Comparison of ENCODE assay signal across 14 cellular contexts in the genomic region with DNA sequence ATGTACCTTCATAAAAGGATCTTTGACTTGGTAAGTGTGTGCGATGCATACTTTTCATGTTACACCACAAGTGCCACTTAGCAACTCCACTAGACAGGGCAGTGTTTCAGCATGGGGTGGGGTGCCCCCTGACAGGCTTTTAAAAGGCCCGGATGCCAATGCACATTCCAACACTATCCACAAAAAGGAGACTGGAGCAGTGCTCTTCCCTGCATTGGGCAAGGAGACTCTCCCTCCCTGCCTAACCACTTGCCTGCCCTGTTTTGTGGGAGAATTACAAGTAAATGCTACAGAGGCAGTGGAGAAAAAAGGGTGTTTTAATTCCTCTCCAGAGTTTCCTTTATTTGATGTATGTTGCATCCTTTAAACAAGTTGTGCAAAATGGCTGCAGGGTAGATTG. TPM values are rescaled to one million over a fixed set of nuclear protein-coding genes. Genes with fewer than 3 reads are reported as not detected.
DNase-seq lines count a peak whose midpoint lies in the region; ATAC-seq and TF ChIP-seq lines count a peak whose summit lies in the region.
"Had no signal": no experiment of that assay in that cellular context is flagged by ENCODE, and none has a peak within 500 bp of the region (broad histone marks: within the 10 kb centered on the region; RNA-seq: fewer than 3 reads in every experiment).

No MANE protein-coding gene starts in this region.

- H3K9ac ChIP-seq in SK-N-SH (peak overlapping the region; percentile 11; the same call in 1 of the 2 replicates), neuronal stem cell (ENCODE audit: low read depth, low read length, poor library complexity) (no peak overlapping the region)

- intact Hi-C loops in heart left ventricle (cut with DNase I): loop anchor here in 9 of 10 donors (5.0 to 10.0 kb wide), 11 partner anchors 46 to 462 kb away; no protein-coding TSS in a partner anchor
- intact Hi-C loops in activated T-helper 2 cell treated with anti-CD3 and anti-CD28 coated beads, Interferon-gamma antibody, Interleukin-2, Interleukin-4, amounts not matched to agents 10 μg/mL and 5 μg/mL and 100 μg/mL, durations not matched to agents 14 hours and 24 hours and 36 hours (cut with micrococcal nuclease): no loop called here

- TF ChIP-seq CTCF in SK-N-SH (IDR thresholded peaks at IDR 0.05) (no peak), heart left ventricle (IDR thresholded peaks at IDR 0.05) (no peak)

- H3K36me3 Mint-ChIP-seq in activated T-helper 2 cell treated with anti-CD3 and anti-CD28 coated beads, Interferon-gamma antibody, Interleukin-2, Interleukin-4, amounts not matched to agents 10 μg/mL and 5 μg/mL and 100 μg/mL, durations not matched to agents 14 hours and 24 hours and 36 hours (ENCODE audit: low read depth): no peaks in the 10 kb centered on the region
- H3K36me3 Mint-ChIP-seq: activated CD4-positive, alpha-beta memory T cell treated with anti-CD3 and anti-CD28 coated beads for 36 hours; stimulated activated memory B cell treated with anti-CD40 and anti-IgM and Interleukin-4, amounts not matched to agents 10 μg/mL and 1 μg/mL and 100 μg/mL, for 72 hours had no signal

- DNase-seq in DMS114 treated with DMSO at 0.1 percent for 48 hours (lab: John Stamatoyannopoulos, UW; ENCODE audit: unreplicated experiment) (peak; percentile 64), SK-N-SH (no peak), heart left ventricle (peak in 3 of 5 donors; percentile 45 to 60 (median 46)), neuronal stem cell (ENCODE audit: low spot score) (no peak), NCI-H1417 (lab: John Stamatoyannopoulos, UW) (no peak), NCI-H1694 (lab: John Stamatoyannopoulos, UW) (no peak)
- no peak for DNase-seq in stimulated activated CD4-positive, alpha-beta T cell treated with anti-CD3 and anti-CD28 coated beads, Interleukin-4, amount 100 ng/mL, for 24 hours
- DNase-seq in activated T-helper 2 cell treated with anti-CD3 and anti-CD28 coated beads, Interferon-gamma antibody, Interleukin-2, Interleukin-4, amounts not matched to agents 10 μg/mL and 5 μg/mL and 100 μg/mL, durations not matched to agents 14 hours and 24 hours and 36 hours (ENCODE audit: low spot score): no peak
- DNase-seq: activated CD4-positive, alpha-beta memory T cell treated with anti-CD3 and anti-CD28 coated beads for 36 hours; DND-41; midbrain; T-helper 9 cell had no signal

- no peaks in the 10 kb centered on the region for H4K20me1 ChIP-seq in SK-N-SH (ENCODE audit: insufficient read depth)

- no peak overlapping the region for H3K14ac ChIP-seq in neuronal stem cell (ENCODE audit: low read length)

- H3K4me2 ChIP-seq in SK-N-SH: peak overlapping the region; percentile 18; the same call in 1 of the 2 replicates
- H3K4me2 ChIP-seq in neuronal stem cell (ENCODE audit: insufficient read depth, low read length, poor library complexity, severe bottlenecking): no peak overlapping the region

- no peak for TF ChIP-seq EP300 in SK-N-SH (IDR thresholded peaks at IDR 0.05; ENCODE audit: borderline replicate concordance in 1 of 2, low read depth in 1 of 2, low read length in 1 of 2)

- H2BK120ac ChIP-seq in neuronal stem cell (ENCODE audit: low read depth, low read length): no peak overlapping the region

- no peak for TF ChIP-seq RAD21 in SK-N-SH (IDR thresholded peaks at IDR 0.05; ENCODE audit: low read length)

- no peak for TF ChIP-seq POLR2A in heart left ventricle (IDR thresholded peaks at IDR 0.05)

- POLR2A ChIA-PET in SK-N-SH (lab: Yijun Ruan, JAX): no interaction called here

- H3K79me2 ChIP-seq in SK-N-SH (ENCODE audit: insufficient read depth): peaks cover 32% of the 10 kb centered on the region

- H4K8ac ChIP-seq in neuronal stem cell (ENCODE audit: low read depth, low read length): no peak overlapping the region

- H2BK5ac ChIP-seq in neuronal stem cell (ENCODE audit: low read length): no peak overlapping the region

- H3K27me3 ChIP-seq in SK-N-SH (ENCODE audit: insufficient read depth) (no peaks in the 10 kb centered on the region), heart left ventricle (peaks cover 0 to 9% (median 0%) of the 10 kb centered on the region in 9 donors), neuronal stem cell (ENCODE audit: control insufficient read depth in 3 of 3, insufficient read depth in 3 of 3, low read depth in 1 of 3, low read length in 3 of 3) (no peaks in the 10 kb centered on the region)

- H3K9me3 ChIP-seq in SK-N-SH: no peaks in the 10 kb centered on the region
- H3K9me3 ChIP-seq in heart left ventricle: no peaks in the 10 kb centered on the region
- H3K9me3 ChIP-seq in neuronal stem cell (replicated peaks in 1 of 2; ENCODE audit: control insufficient read depth in 2 of 2, insufficient read depth in 1 of 2, low read depth in 1 of 2, low read length in 2 of 2): no peaks in the 10 kb centered on the region

- H3K23ac ChIP-seq in neuronal stem cell (ENCODE audit: low read depth, low read length, poor library complexity): no peak overlapping the region

- H3K36me3 ChIP-seq in SK-N-SH (replicated peaks in 1 of 2; ENCODE audit: control insufficient read depth in 1 of 2, insufficient read depth in 2 of 2, low read length in 1 of 2) (no peaks in the 10 kb centered on the region), heart left ventricle (no peaks in the 10 kb centered on the region), neuronal stem cell (replicated peaks in 1 of 2; ENCODE audit: control insufficient read depth in 2 of 2, insufficient read depth in 2 of 2, low read length in 2 of 2) (no peaks in the 10 kb centered on the region)

- H3F3A ChIP-seq in SK-N-SH (replicated peaks; ENCODE audit: insufficient read depth): peaks cover 31% of the 10 kb centered on the region

- H3K4ac ChIP-seq in neuronal stem cell (ENCODE audit: low read length): no peak overlapping the region

- peaks cover 11 to 26% of the 10 kb centered on the region in 2 experiments; a peak in 3 of 4 replicates for H3K4me1 ChIP-seq in SK-N-SH (ENCODE audit: control insufficient read depth in 1 of 2, insufficient read depth in 2 of 2, low read depth in 1 of 2, low read length in 1 of 2)
- peaks cover 0 to 13% (median 4%) of the 10 kb centered on the region in 12 donors for H3K4me1 ChIP-seq in heart left ventricle
- peaks cover 21 to 35% of the 10 kb centered on the region in 2 donors for H3K4me1 ChIP-seq in neuronal stem cell (ENCODE audit: control insufficient read depth in 2 of 2, insufficient read depth in 1 of 2, low read depth in 1 of 2, low read length in 2 of 2)

- H3K9me2 ChIP-seq in SK-N-SH: no peaks in the 10 kb centered on the region

- H3K4me3 Mint-ChIP-seq in activated T-helper 2 cell treated with anti-CD3 and anti-CD28 coated beads, Interferon-gamma antibody, Interleukin-2, Interleukin-4, amounts not matched to agents 10 μg/mL and 5 μg/mL and 100 μg/mL, durations not matched to agents 14 hours and 24 hours and 36 hours (ENCODE audit: low read depth): no peak overlapping the region
- H3K4me3 Mint-ChIP-seq: activated CD4-positive, alpha-beta memory T cell treated with anti-CD3 and anti-CD28 coated beads for 36 hours; stimulated activated memory B cell treated with anti-CD40 and anti-IgM and Interleukin-4, amounts not matched to agents 10 μg/mL and 1 μg/mL and 100 μg/mL, for 72 hours had no signal

- WGBS in SK-N-SH (ENCODE audit: low lambda C conversion rate): 60% methylated on average over 2 of the region's 2 CpGs
- 51 to 64% (median 57%) methylated on average over 2 of the region's 2 CpGs for WGBS in heart left ventricle, 4 donors
- WGBS in neuronal stem cell (ENCODE audit: extremely low coverage in 2 of 2, insufficient read length in 2 of 2, insufficient replicate concordance in 1 of 2), 2 donors: no CpG with 5 or more reads among the region's 2 CpGs

- no peak overlapping the region for H2BK12ac ChIP-seq in neuronal stem cell (ENCODE audit: low read length)

- H3K79me1 ChIP-seq in neuronal stem cell (ENCODE audit: low read depth, low read length): no peaks in the 10 kb centered on the region

- H2AK5ac ChIP-seq in neuronal stem cell (ENCODE audit: low read depth, low read length): no peak overlapping the region

- H3K27me3 Mint-ChIP-seq in activated T-helper 2 cell treated with anti-CD3 and anti-CD28 coated beads, Interferon-gamma antibody, Interleukin-2, Interleukin-4, amounts not matched to agents 10 μg/mL and 5 μg/mL and 100 μg/mL, durations not matched to agents 14 hours and 24 hours and 36 hours (ENCODE audit: low read depth): peaks cover 50% of the 10 kb centered on the region

- H3K4me3 ChIP-seq in SK-N-SH (ENCODE audit: low read depth in 2 of 2, low read length in 1 of 2): no peak overlapping the region
- H3K4me3 ChIP-seq in heart left ventricle: no peak overlapping the region
- no peak overlapping the region for H3K4me3 ChIP-seq in neuronal stem cell (ENCODE audit: low read length in 2 of 2)

- H3K27ac ChIP-seq in SK-N-SH (ENCODE audit: low read depth in 2 of 2, low read length in 1 of 2) (peak overlapping the region; percentile 55 to 89), heart left ventricle (peak overlapping the region in 9 of 12 donors; percentile 30 to 98 (median 94)), neuronal stem cell (replicated peaks; ENCODE audit: low read length) (no peak overlapping the region)

- ATAC-seq in heart left ventricle: peak in 3 of 4 donors; percentile 35 to 60 (median 52)
- ATAC-seq: Panc1; stimulated activated memory B cell treated with anti-CD40 and anti-IgM and Interleukin-4, amounts not matched to agents 10 μg/mL and 1 μg/mL and 100 μg/mL, for 72 hours had no signal

- H3K27ac Mint-ChIP-seq in activated T-helper 2 cell treated with anti-CD3 and anti-CD28 coated beads, Interferon-gamma antibody, Interleukin-2, Interleukin-4, amounts not matched to agents 10 μg/mL and 5 μg/mL and 100 μg/mL, durations not matched to agents 14 hours and 24 hours and 36 hours: no peak overlapping the region
- H3K27ac Mint-ChIP-seq: activated CD4-positive, alpha-beta memory T cell treated with anti-CD3 and anti-CD28 coated beads for 36 hours; stimulated activated memory B cell treated with anti-CD40 and anti-IgM and Interleukin-4, amounts not matched to agents 10 μg/mL and 1 μg/mL and 100 μg/mL, for 72 hours had no signal

- no peak overlapping the region for H2BK15ac ChIP-seq in neuronal stem cell (ENCODE audit: low read length)

- no peak overlapping the region for H3K18ac ChIP-seq in neuronal stem cell (ENCODE audit: low read length)

- H4K91ac ChIP-seq in neuronal stem cell (ENCODE audit: low read depth, low read length, poor library complexity): no peak overlapping the region

- CTCF ChIA-PET in SK-N-SH (lab: Yijun Ruan, JAX): interaction anchor here (5.0 kb wide), 1 partner anchor 167 kb away, joined by 40 read pairs; no protein-coding TSS in a partner anchor

- H2AFZ ChIP-seq in SK-N-SH (ENCODE audit: low read depth) (peak overlapping the region; percentile 36; the same call in 1 of the 2 replicates), neuronal stem cell (ENCODE audit: low read length) (peak overlapping the region; percentile 34)

- peaks cover 6% of the 10 kb centered on the region for H3K4me1 Mint-ChIP-seq in activated T-helper 2 cell treated with anti-CD3 and anti-CD28 coated beads, Interferon-gamma antibody, Interleukin-2, Interleukin-4, amounts not matched to agents 10 μg/mL and 5 μg/mL and 100 μg/mL, durations not matched to agents 14 hours and 24 hours and 36 hours (ENCODE audit: low read depth)

- no peaks in the 10 kb centered on the region for H3K9me3 Mint-ChIP-seq in activated T-helper 2 cell treated with anti-CD3 and anti-CD28 coated beads, Interferon-gamma antibody, Interleukin-2, Interleukin-4, amounts not matched to agents 10 μg/mL and 5 μg/mL and 100 μg/mL, durations not matched to agents 14 hours and 24 hours and 36 hours
- H3K9me3 Mint-ChIP-seq: activated CD4-positive, alpha-beta memory T cell treated with anti-CD3 and anti-CD28 coated beads for 36 hours; stimulated activated memory B cell treated with anti-CD40 and anti-IgM and Interleukin-4, amounts not matched to agents 10 μg/mL and 1 μg/mL and 100 μg/mL, for 72 hours had no signal

RNA-seq across cellular contexts. Expression of gene RARB, which starts 1.7 kb away (rescaled TPM):
- polyA plus RNA-seq in SK-N-SH (2012; rRNA removed) (10.7 and 15.2 TPM in 2 replicates), heart left ventricle (1 to 10 TPM; 4.3 to 6.9 TPM)
- polyA plus RNA-seq in SK-N-SH (2012; cell fraction: cytosol; rRNA removed): 13.7 and 14.8 TPM in 2 replicates
- polyA plus RNA-seq in SK-N-SH (2012; cell fraction: nucleus; rRNA removed): 8.0 and 16.6 TPM in 2 replicates
- 10 to 100 TPM; 11.3 to 21.0 (median 17.3) TPM for total RNA-seq in heart left ventricle
- polyA plus RNA-seq in neuronal stem cell (2013, experiment 1 of 2): 0.96 TPM
- 1.00 TPM for polyA plus RNA-seq in neuronal stem cell (2013, experiment 2 of 2)
- not detected in 2 replicates for total RNA-seq in activated T-helper 2 cell treated with anti-CD3 and anti-CD28 coated beads, Interferon-gamma antibody, Interleukin-2, Interleukin-4, amounts not matched to agents 10 μg/mL and 5 μg/mL and 100 μg/mL, durations not matched to agents 14 hours and 24 hours and 36 hours
- total RNA-seq: activated CD4-positive, alpha-beta memory T cell treated with anti-CD3 and anti-CD28 coated beads for 36 hours had no signal

Comparison
In these comparisons a context has a peak if more than half of its experiments do, and no peak if none do; other contexts are left out.
1. DNase-seq: peak in DMS114 treated with DMSO at 0.1 percent for 48 hours (single experiment) and heart left ventricle (3 of 5); none in SK-N-SH (single experiment), neuronal stem cell (single experiment), stimulated activated CD4-positive, alpha-beta T cell treated with anti-CD3 and anti-CD28 coated beads, Interleukin-4, amount 100 ng/mL, for 24 hours (single experiment), activated T-helper 2 cell treated with anti-CD3 and anti-CD28 coated beads, Interferon-gamma antibody, Interleukin-2, Interleukin-4, amounts not matched to agents 10 μg/mL and 5 μg/mL and 100 μg/mL, durations not matched to agents 14 hours and 24 hours and 36 hours (single experiment), NCI-H1417 (0 of 3) and NCI-H1694 (single experiment).
2. RNA of gene RARB, which starts 1.7 kb away (total RNA-seq): 11.3 to 21.0 TPM in heart left ventricle; not detected in activated T-helper 2 cell treated with anti-CD3 and anti-CD28 coated beads, Interferon-gamma antibody, Interleukin-2, Interleukin-4, amounts not matched to agents 10 μg/mL and 5 μg/mL and 100 μg/mL, durations not matched to agents 14 hours and 24 hours and 36 hours; every median in the first group is over 10 times any median in the second.